8 cellular contexts compared by ENCODE assay signal in genomic region chr1:33080885-33081553, GRCh38. TPM values are rescaled to one million over a fixed set of nuclear protein-coding genes. Genes with fewer than 3 reads are reported as not detected.
A peak's percentile ranks its signal among the peaks of the same experiment; 100 is the strongest.
DNase-seq lines count a peak whose midpoint lies in the region; TF ChIP-seq lines count a peak whose summit lies in the region.

AZIN2 (plus strand) TSS chr1:33081153; CDS start chr1:33082250, 1,097 bp downstream.

- no peak within 1 kb of the TSS for H3K27ac ChIP-seq in neural progenitor cell
- peak within 1 kb of the TSS in 4 of 5 donors; percentile 35 to 74 (median 58) for H3K27ac ChIP-seq in stomach

- no peak for TF ChIP-seq EP300 in stomach (IDR thresholded peaks at IDR 0.05)

- no peaks in the 10 kb centered on the region for H3K36me3 Mint-ChIP-seq in neural progenitor cell

- H3K4me1 Mint-ChIP-seq in neural progenitor cell: peaks cover 28% of the 10 kb centered on the region

- TF ChIP-seq CTCF in neural progenitor cell (IDR thresholded peaks at IDR 0.05): no peak
- no peak for TF ChIP-seq CTCF in stomach (IDR thresholded peaks at IDR 0.05)

- peak within 1 kb of the TSS; percentile 84 for H3K4me3 Mint-ChIP-seq in neural progenitor cell

- H3K27me3 Mint-ChIP-seq in neural progenitor cell (ENCODE audit: insufficient read depth, low read depth): peaks cover 6% of the 10 kb centered on the region

- H3K27me3 ChIP-seq in H7 (ENCODE audit: control insufficient read depth, insufficient read depth, low read length) (peaks cover 43% of the 10 kb centered on the region), neural progenitor cell (peaks cover 51% of the 10 kb centered on the region), stomach (peaks cover 0 to 6% (median 0%) of the 10 kb centered on the region in 3 donors)

- H3K4me3 ChIP-seq in H7 (ENCODE audit: insufficient read depth, low read depth, low read length) (peak within 1 kb of the TSS; percentile 85), neural progenitor cell (peak within 1 kb of the TSS; percentile 60), stomach (peak within 1 kb of the TSS; percentile 64 to 87 (median 74))

- TF ChIP-seq POLR2A in Raji (IDR thresholded peaks at IDR 0.05; ENCODE audit: insufficient read depth, low read depth, low read length): peak; percentile 64
- no peak for TF ChIP-seq POLR2A in stomach (IDR thresholded peaks at IDR 0.05)

- H3K27ac Mint-ChIP-seq in neural progenitor cell: no peak within 1 kb of the TSS

- no peaks in the 10 kb centered on the region for H3K79me2 ChIP-seq in neural progenitor cell (ENCODE audit: low read depth)

- no peaks in the 10 kb centered on the region for H3K36me3 ChIP-seq in H7 (replicated peaks; ENCODE audit: control insufficient read depth, insufficient read depth, low read length)
- no peaks in the 10 kb centered on the region for H3K36me3 ChIP-seq in neural progenitor cell
- H3K36me3 ChIP-seq in stomach: no peaks in the 10 kb centered on the region

- peak; percentile 93 for DNase-seq in EL
- peak; percentile 98 for DNase-seq in H7
- peak; percentile 95 for DNase-seq in M059J (ENCODE audit: low read depth)
- DNase-seq in activated naive CD4-positive, alpha-beta T cell (lab: John Stamatoyannopoulos, UW): peak; percentile 82 to 97 (median 96)
- DNase-seq in foreskin melanocyte: peak; percentile 85
- DNase-seq in neural progenitor cell (ENCODE audit: low spot score): peak; percentile 98
- DNase-seq in stomach: peak; percentile 99

- H3K9me3 ChIP-seq in neural progenitor cell (ENCODE audit: low read depth): no peaks in the 10 kb centered on the region
- H3K9me3 ChIP-seq in stomach: no peaks in the 10 kb centered on the region

- no peaks in the 10 kb centered on the region for H3K9me3 Mint-ChIP-seq in neural progenitor cell

- H3K4me1 ChIP-seq in neural progenitor cell (peaks cover 11% of the 10 kb centered on the region), stomach (peaks cover 10 to 24% (median 23%) of the 10 kb centered on the region in 4 donors)

- H3K9ac ChIP-seq in neural progenitor cell: no peak within 1 kb of the TSS

- intact Hi-C loops in stomach (cut with DNase I; ENCODE audit: low total_unique reads): no loop called here

- H4K20me1 ChIP-seq in neural progenitor cell (ENCODE audit: low read depth): no peaks in the 10 kb centered on the region

- H2AFZ ChIP-seq in neural progenitor cell (replicated peaks): peak within 1 kb of the TSS; percentile 80

- 0 to 1% (median 1%) methylated on average over 27 to 52 of the region's 52 CpGs for WGBS in stomach, 5 donors

- H3F3A ChIP-seq in neural progenitor cell (ENCODE audit: low read depth): peaks cover 14% of the 10 kb centered on the region

- H3K4me2 ChIP-seq in neural progenitor cell: peak within 1 kb of the TSS; percentile 83

RNA-seq across cellular contexts. Expression of gene AZIN2, which starts in this region (rescaled TPM):
- total RNA-seq in H7 (2014; rRNA removed; shearing (Covaris generic)): 0.96 and 2.5 TPM in 2 replicates
- total RNA-seq in M059J (2014; rRNA removed; shearing (Covaris generic)): 0.20 and 2.8 TPM in 2 replicates
- total RNA-seq in neural progenitor cell (ENCODE audit: low replicate concordance) (1.3 and 5.8 TPM in 2 replicates), stomach (10 to 100 TPM in 2 of 5 donors, 1 to 10 TPM in 2, not detected in 1; 2.0 to 39.7 (median 6.8) TPM)
- 1 to 10 TPM in 2 of 3 donors, under 1 TPM in 1; 0.61 to 2.0 (median 1.1) TPM for polyA plus RNA-seq in stomach
